Comparison of ENCODE assay signal across 22 cellular contexts in the genomic region with DNA sequence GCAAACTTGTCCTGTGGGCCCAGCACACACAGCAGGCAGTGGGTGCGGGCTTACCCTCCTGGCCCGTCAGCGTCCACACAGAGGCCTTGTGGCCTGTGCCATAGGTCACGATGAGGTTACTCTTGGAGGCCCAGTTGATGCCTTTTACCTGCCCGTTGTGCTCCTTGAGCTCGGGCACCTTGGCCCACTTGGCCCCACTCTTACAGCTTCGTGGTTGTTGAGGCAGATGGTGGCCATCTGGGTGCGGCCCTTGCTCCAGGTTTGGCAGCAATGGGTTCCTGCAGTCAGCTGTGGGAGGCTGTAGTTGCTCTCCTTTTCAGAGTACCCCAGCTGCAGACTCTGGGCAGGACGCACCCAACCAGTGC. TPM values are rescaled to one million over a fixed set of nuclear protein-coding genes. Genes with fewer than 3 reads are reported as not detected.
"Had no signal": no experiment of that assay in that cellular context is flagged by ENCODE, and none has a peak within 500 bp of the region (broad histone marks: within the 10 kb centered on the region; RNA-seq: fewer than 3 reads in every experiment).

No MANE protein-coding gene starts in this region.

- H2AFZ ChIP-seq: hepatocyte, parathyroid adenoma had no signal

- H3K27ac ChIP-seq: gastroesophageal sphincter, hepatocyte, parathyroid adenoma, prostate gland, right lobe of liver, stomach, thoracic aorta had no signal

- H3K36me3 ChIP-seq: prostate gland, right lobe of liver, thoracic aorta had no signal

- H3K79me2 ChIP-seq: hepatocyte, parathyroid adenoma had no signal

- H3K4me1 ChIP-seq: parathyroid adenoma, prostate gland, stomach had no signal

- DNase-seq: effector memory CD4-positive, alpha-beta T cell; naive thymus-derived CD8-positive, alpha-beta T cell; nucleus accumbens; stimulated activated CD4-positive, alpha-beta T cell treated with anti-CD3 and anti-CD28 coated beads, Interleukin-15, amount 100 ng/mL, for 24 hours; stimulated activated CD4-positive, alpha-beta T cell treated with anti-CD3 and anti-CD28 coated beads, Interleukin-1b, Interleukin-23, amount 100 ng/mL, for 48 hours; stimulated activated CD4-positive, alpha-beta T cell treated with anti-CD3 and anti-CD28 coated beads, Interleukin-4, amount 100 ng/mL, for 24 hours; stomach; trophoblast cell had no signal

- H3K9ac ChIP-seq: parathyroid adenoma had no signal

- H3K4me2 ChIP-seq: hepatocyte had no signal

- H3K27me3 ChIP-seq: gastroesophageal sphincter, hepatocyte, right lobe of liver, stomach had no signal

- H3K4me3 ChIP-seq: gastroesophageal sphincter, hepatocyte, prostate gland, right lobe of liver, stomach, thoracic aorta had no signal

- ATAC-seq: naive thymus-derived CD8-positive, alpha-beta T cell had no signal

- H3K9me3 ChIP-seq: prostate gland had no signal

- FAIRE-seq: endometrium, urothelium cell line had no signal

RNA-seq across cellular contexts. Expression of gene PTH2R, which starts 45.5 kb away (rescaled TPM):
- total RNA-seq: esophagus mucosa, fibroblast of lung, hepatocyte, kidney epithelial cell, lung microvascular endothelial cell, mesenteric fat pad, thoracic aorta had no signal
- polyA plus RNA-seq: fibroblast of lung, hepatocyte, neural cell had no signal
